18 cellular contexts compared by ENCODE assay signal in the genomic region with DNA sequence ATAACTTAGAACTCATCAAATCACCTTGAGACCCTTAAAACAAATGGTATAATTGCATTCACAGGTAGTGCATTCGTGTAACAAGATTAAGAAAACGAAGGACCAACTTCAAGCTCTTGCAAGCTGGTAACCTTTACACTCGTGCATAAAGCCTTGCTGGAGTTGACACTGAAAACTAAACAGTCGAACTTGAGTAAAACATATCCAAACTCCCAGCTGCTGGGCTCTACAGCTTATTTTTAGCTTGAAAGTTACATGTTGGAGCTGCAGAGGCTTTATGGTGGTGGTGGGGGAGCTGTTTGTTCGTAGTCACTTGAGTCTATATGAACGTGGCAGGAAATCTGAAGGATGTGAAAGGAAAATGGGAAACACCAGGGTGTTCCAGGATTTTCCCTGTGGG. TPM values are rescaled to one million over a fixed set of nuclear protein-coding genes. Genes with fewer than 3 reads are reported as not detected.
A peak's percentile ranks its signal among the peaks of the same experiment; 100 is the strongest.
DNase-seq lines count a peak whose midpoint lies in the region; ATAC-seq and TF ChIP-seq lines count a peak whose summit lies in the region.
"Had no signal": no experiment of that assay in that cellular context is flagged by ENCODE, and none has a peak within 500 bp of the region (broad histone marks: within the 10 kb centered on the region; RNA-seq: fewer than 3 reads in every experiment).

No MANE protein-coding gene starts in this region.

- H3K27me3 ChIP-seq in cardiac muscle cell (no peaks in the 10 kb centered on the region), right atrium auricular region (no peaks in the 10 kb centered on the region), ascending aorta (no peaks in the 10 kb centered on the region)
- H3K27me3 ChIP-seq: heart right ventricle, upper lobe of left lung had no signal

- peaks cover 49% of the 10 kb centered on the region for H3K4me1 ChIP-seq in cardiac muscle cell (ENCODE audit: low read depth)
- H3K4me1 ChIP-seq in right atrium auricular region, result peaks cover 0 to 34% of the 10 kb centered on the region in 2 donors
- peaks cover 8 to 18% of the 10 kb centered on the region in 2 donors for H3K4me1 ChIP-seq in ascending aorta

- H3K27me3 Mint-ChIP-seq in activated naive CD8-positive, alpha-beta T cell treated with anti-CD3 and anti-CD28 coated beads, Interleukin-2, amount 10 ng/mL, durations not matched to agents 7 days and 5 days, result no peaks in the 10 kb centered on the region
- H3K27me3 Mint-ChIP-seq in natural killer cell treated with Interleukin-12 subunit alpha and Interleukin-12 subunit beta and Interleukin-15 and Interleukin-18, amount 100 ng/mL, for 72 hours, result no peaks in the 10 kb centered on the region
- H3K27me3 Mint-ChIP-seq: effector memory CD8-positive, alpha-beta T cell had no signal

- TF ChIP-seq CTCF in cardiac muscle cell (IDR thresholded peaks at IDR 0.05; ENCODE audit: low read depth, low read length) (no peak), right atrium auricular region (IDR thresholded peaks at IDR 0.05) (no peak), ascending aorta (IDR thresholded peaks at IDR 0.05) (no peak)

- H3K9me3 ChIP-seq in cardiac muscle cell (ENCODE audit: low read depth) (no peaks in the 10 kb centered on the region), right atrium auricular region (no peaks in the 10 kb centered on the region), ascending aorta (no peaks in the 10 kb centered on the region)
- H3K9me3 ChIP-seq: heart right ventricle, psoas muscle, upper lobe of left lung had no signal

- peaks cover 50% of the 10 kb centered on the region for H3K4me1 Mint-ChIP-seq in activated naive CD8-positive, alpha-beta T cell treated with anti-CD3 and anti-CD28 coated beads, Interleukin-2, amount 10 ng/mL, durations not matched to agents 7 days and 5 days
- peaks cover 36 to 41% of the 10 kb centered on the region in 2 donors for H3K4me1 Mint-ChIP-seq in natural killer cell treated with Interleukin-12 subunit alpha and Interleukin-12 subunit beta and Interleukin-15 and Interleukin-18, amount 100 ng/mL, for 72 hours (ENCODE audit: low read depth in 2 of 2)

- POLR2A ChIA-PET in activated naive CD8-positive, alpha-beta T cell treated with anti-CD3 and anti-CD28 coated beads, Interleukin-2, amount 10 ng/mL, durations not matched to agents 7 days and 5 days (lab: Charles Lee), result interaction anchor here (3.0 to 4.9 kb wide), 2 partner anchors 12 to 24 kb away, joined by 44 to 104 read pairs; no protein-coding TSS in a partner anchor

- no peak overlapping the region for H3K4me3 ChIP-seq in cardiac muscle cell
- no peak overlapping the region for H3K4me3 ChIP-seq in right atrium auricular region
- H3K4me3 ChIP-seq in ascending aorta, result no peak overlapping the region
- H3K4me3 ChIP-seq: heart right ventricle, lung, psoas muscle, upper lobe of left lung had no signal

- peaks cover 13% of the 10 kb centered on the region for H3K36me3 Mint-ChIP-seq in activated naive CD8-positive, alpha-beta T cell treated with anti-CD3 and anti-CD28 coated beads, Interleukin-2, amount 10 ng/mL, durations not matched to agents 7 days and 5 days
- peaks cover 13% of the 10 kb centered on the region for H3K36me3 Mint-ChIP-seq in natural killer cell treated with Interleukin-12 subunit alpha and Interleukin-12 subunit beta and Interleukin-15 and Interleukin-18, amount 100 ng/mL, for 72 hours

- H3K9me3 Mint-ChIP-seq in activated naive CD8-positive, alpha-beta T cell treated with anti-CD3 and anti-CD28 coated beads, Interleukin-2, amount 10 ng/mL, durations not matched to agents 7 days and 5 days, result no peaks in the 10 kb centered on the region
- no peaks in the 10 kb centered on the region for H3K9me3 Mint-ChIP-seq in natural killer cell treated with Interleukin-12 subunit alpha and Interleukin-12 subunit beta and Interleukin-15 and Interleukin-18, amount 100 ng/mL, for 72 hours
- H3K9me3 Mint-ChIP-seq: effector memory CD8-positive, alpha-beta T cell had no signal

- H3K4me3 Mint-ChIP-seq in activated naive CD8-positive, alpha-beta T cell treated with anti-CD3 and anti-CD28 coated beads, Interleukin-2, amount 10 ng/mL, durations not matched to agents 7 days and 5 days, result no peak overlapping the region
- H3K4me3 Mint-ChIP-seq in natural killer cell treated with Interleukin-12 subunit alpha and Interleukin-12 subunit beta and Interleukin-15 and Interleukin-18, amount 100 ng/mL, for 72 hours, result no peak overlapping the region

- peak overlapping the region; percentile 100 for H3K27ac Mint-ChIP-seq in activated naive CD8-positive, alpha-beta T cell treated with anti-CD3 and anti-CD28 coated beads, Interleukin-2, amount 10 ng/mL, durations not matched to agents 7 days and 5 days
- peak overlapping the region; percentile 98 to 99 for H3K27ac Mint-ChIP-seq in natural killer cell treated with Interleukin-12 subunit alpha and Interleukin-12 subunit beta and Interleukin-15 and Interleukin-18, amount 100 ng/mL, for 72 hours

- H3K36me3 ChIP-seq in cardiac muscle cell (peaks cover 11% of the 10 kb centered on the region), right atrium auricular region (peaks cover 17% of the 10 kb centered on the region), ascending aorta (peaks cover 5 to 8% of the 10 kb centered on the region in 2 donors)

- ATAC-seq in activated naive CD8-positive, alpha-beta T cell treated with anti-CD3 and anti-CD28 coated beads, Interleukin-2, amount 10 ng/mL, durations not matched to agents 7 days and 5 days (ENCODE audit: low read depth), result no peak
- no peak for ATAC-seq in natural killer cell treated with Interleukin-12 subunit alpha and Interleukin-12 subunit beta and Interleukin-15 and Interleukin-18, amount 100 ng/mL, for 72 hours
- ATAC-seq in GM21717 (IDR thresholded peaks at IDR 0.05; ENCODE audit: unreplicated experiment), result no peak
- no peak for ATAC-seq in HG03095 (IDR thresholded peaks at IDR 0.05; ENCODE audit: unreplicated experiment)
- ATAC-seq in left lobe of liver, result no peak
- ATAC-seq: effector memory CD8-positive, alpha-beta T cell; heart right ventricle; psoas muscle had no signal

- intact Hi-C loops in ascending aorta (cut with DNase I), result loop anchor here (5.0 kb wide), 1 partner anchor 37 kb away; no protein-coding TSS in a partner anchor

- H3K27ac ChIP-seq in cardiac muscle cell (peak overlapping the region; percentile 99), right atrium auricular region (no peak overlapping the region), ascending aorta (peak overlapping the region in 1 of 2 donors; percentile 95)
- H3K27ac ChIP-seq: heart right ventricle, psoas muscle had no signal

- DNase-seq in cardiac muscle cell (ENCODE audit: low read depth in 1 of 2, low spot score in 1 of 2) (peak in 1 of 2 donors; percentile 60), right atrium auricular region (ENCODE audit: low spot score) (no peak), left lobe of liver (ENCODE audit: low spot score) (no peak), ascending aorta (ENCODE audit: low spot score in 2 of 2) (no peak)
- no peak for DNase-seq in activated naive CD8-positive, alpha-beta T cell treated with anti-CD3 and anti-CD28 coated beads, Interleukin-2, amount 10 ng/mL, durations not matched to agents 7 days and 5 days
- DNase-seq in natural killer cell treated with Interleukin-12 subunit alpha and Interleukin-12 subunit beta and Interleukin-15 and Interleukin-18, amount 100 ng/mL, for 72 hours (ENCODE audit: low spot score), result no peak
- DNase-seq: anterior cingulate cortex; Calu3; effector memory CD8-positive, alpha-beta T cell; EL; heart right ventricle; NCI-H1694 treated with DMSO at 0.1 percent for 48 hours; psoas muscle; stimulated activated CD4-positive, alpha-beta T cell treated with anti-CD3 and anti-CD28 coated beads, Interleukin-12 subunit alpha, Interleukin-12 subunit beta, amount 100 ng/mL, for 4 hours; upper lobe of left lung had no signal

RNA-seq across cellular contexts. Expression of gene WDR1, which starts 2.7 kb away (rescaled TPM):
- 198 and 258 TPM in 2 replicates for total RNA-seq in cardiac muscle cell
- polyA plus RNA-seq in cardiac muscle cell, result 276 and 347 TPM in 2 replicates
- 100 to 1,000 TPM; 109 to 216 TPM for total RNA-seq in right atrium auricular region
- total RNA-seq in activated naive CD8-positive, alpha-beta T cell treated with anti-CD3 and anti-CD28 coated beads, Interleukin-2, amount 10 ng/mL, durations not matched to agents 7 days and 5 days, result 100 to 1,000 TPM; 371 to 372 TPM
- 100 to 1,000 TPM; 550 to 559 TPM for total RNA-seq in natural killer cell treated with Interleukin-12 subunit alpha and Interleukin-12 subunit beta and Interleukin-15 and Interleukin-18, amount 100 ng/mL, for 72 hours
- total RNA-seq in left lobe of liver, result 69.5 TPM
- total RNA-seq in ascending aorta, result 216 TPM
